8 cellular contexts compared by ENCODE assay signal in the genomic region with DNA sequence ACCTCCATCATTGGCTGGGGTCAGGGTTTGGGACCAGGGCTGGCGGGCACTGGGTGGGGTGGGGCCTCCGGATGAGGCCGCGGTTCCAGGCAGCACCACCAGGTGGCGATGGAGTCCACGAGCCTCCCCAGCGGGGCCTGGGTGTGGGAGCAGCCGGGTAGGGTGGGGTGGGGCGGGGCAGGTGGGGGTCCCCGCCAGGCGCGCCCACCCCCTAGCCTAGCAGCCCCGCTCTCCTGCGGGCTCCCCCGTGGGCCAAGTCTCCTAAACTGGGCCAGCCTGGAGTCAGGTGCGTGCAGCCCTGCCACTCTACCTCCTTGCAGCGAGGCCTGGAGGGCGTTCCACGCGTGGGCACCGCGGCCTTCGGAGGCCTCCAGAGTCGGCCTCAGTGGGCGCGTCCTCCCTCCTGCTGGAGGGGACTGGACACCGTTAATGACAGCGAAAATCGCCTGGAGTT.
DNase-seq lines count a peak whose midpoint lies in the region; ATAC-seq, FAIRE-seq and TF ChIP-seq lines count a peak whose summit lies in the region.

No MANE protein-coding gene starts in this region.

- no peaks in the 10 kb centered on the region for H3K9me3 Mint-ChIP-seq in activated naive CD8-positive, alpha-beta T cell treated with anti-CD3 and anti-CD28 coated beads, Interleukin-2, amount 10 ng/mL, durations not matched to agents 7 days and 5 days

- peaks cover 23% of the 10 kb centered on the region for H3K27me3 Mint-ChIP-seq in activated naive CD8-positive, alpha-beta T cell treated with anti-CD3 and anti-CD28 coated beads, Interleukin-2, amount 10 ng/mL, durations not matched to agents 7 days and 5 days

- intact Hi-C loops in left ventricle myocardium superior (cut with micrococcal nuclease): loop anchor here (10.0 kb wide), 1 partner anchor 1109 kb away; a partner anchor contains a TSS

- H3K27ac ChIP-seq in SU-DHL-6 (ENCODE audit: low read depth, low read length): no peak overlapping the region

- H3K36me3 ChIP-seq in SU-DHL-6 (ENCODE audit: low read length): no peaks in the 10 kb centered on the region

- peak; percentile 74 for ATAC-seq in activated naive CD8-positive, alpha-beta T cell treated with anti-CD3 and anti-CD28 coated beads, Interleukin-2, amount 10 ng/mL, durations not matched to agents 7 days and 5 days (ENCODE audit: low read depth)
- peak; percentile 92 for ATAC-seq in left ventricle myocardium superior
- no peak for ATAC-seq in GM21717 (IDR thresholded peaks at IDR 0.05; ENCODE audit: unreplicated experiment)

- POLR2A ChIA-PET in AG04449 (lab: Yijun Ruan, JAX): no interaction called here
- POLR2A ChIA-PET in activated naive CD8-positive, alpha-beta T cell treated with anti-CD3 and anti-CD28 coated beads, Interleukin-2, amount 10 ng/mL, durations not matched to agents 7 days and 5 days (lab: Charles Lee): no interaction called here

- TF ChIP-seq CTCF in AG04449 (IDR thresholded peaks at IDR 0.05; ENCODE audit: insufficient read depth, low read length, missing control alignments) (peak; percentile 91), SU-DHL-6 (IDR thresholded peaks at IDR 0.05; ENCODE audit: insufficient read depth, low read length, poor library complexity, severe bottlenecking) (peak; percentile 31)

- H3K4me3 ChIP-seq in AG04449 (ENCODE audit: low read depth, low read length) (no peak overlapping the region), SU-DHL-6 (ENCODE audit: insufficient read depth, low read length, poor library complexity, severe bottlenecking) (no peak overlapping the region)

- no peaks in the 10 kb centered on the region for H3K9me3 ChIP-seq in SU-DHL-6 (ENCODE audit: insufficient read depth, low read length)

- H3K9ac ChIP-seq in SU-DHL-6 (ENCODE audit: low read length): no peak overlapping the region

- H3K4me2 ChIP-seq in SU-DHL-6 (ENCODE audit: low read depth, low read length, poor library complexity, severe bottlenecking): no peak overlapping the region

- H3K27ac Mint-ChIP-seq in activated naive CD8-positive, alpha-beta T cell treated with anti-CD3 and anti-CD28 coated beads, Interleukin-2, amount 10 ng/mL, durations not matched to agents 7 days and 5 days: no peak overlapping the region

- DNase-seq in AG04449 (ENCODE audit: low read depth, low spot score): no peak
- peak; percentile 85 for DNase-seq in GM19239 (ENCODE audit: insufficient read length, low spot score)
- DNase-seq in activated naive CD8-positive, alpha-beta T cell treated with anti-CD3 and anti-CD28 coated beads, Interleukin-2, amount 10 ng/mL, durations not matched to agents 7 days and 5 days: peak; percentile 82
- peak; percentile 75 for DNase-seq in left ventricle myocardium superior
- peak; percentile 31 to 56 for DNase-seq in stimulated activated CD4-positive, alpha-beta T cell treated with anti-CD3 and anti-CD28 coated beads, Interleukin-12 subunit alpha, Interleukin-12 subunit beta, amount 100 ng/mL, for 24 hours (ENCODE audit: low read depth in 2 of 2)
- no peak for DNase-seq in mesenteric fat pad (ENCODE audit: low spot score)

- CTCF ChIA-PET in AG04449 (lab: Yijun Ruan, JAX): interaction anchor here (1.9 to 2.6 kb wide), 2 partner anchors 71 kb away, joined by 10 to 15 read pairs; no protein-coding TSS in a partner anchor

- H2AFZ ChIP-seq in SU-DHL-6 (ENCODE audit: low read depth, low read length, severe bottlenecking): no peak overlapping the region

- no peaks in the 10 kb centered on the region for H4K20me1 ChIP-seq in SU-DHL-6 (ENCODE audit: low read depth, low read length)

- H3K79me2 ChIP-seq in SU-DHL-6 (ENCODE audit: insufficient read depth, low read length): no peaks in the 10 kb centered on the region

- H3K4me1 Mint-ChIP-seq in activated naive CD8-positive, alpha-beta T cell treated with anti-CD3 and anti-CD28 coated beads, Interleukin-2, amount 10 ng/mL, durations not matched to agents 7 days and 5 days: no peaks in the 10 kb centered on the region

- H3K9me2 ChIP-seq in SU-DHL-6 (replicated peaks; ENCODE audit: insufficient read depth, low read length): no peaks in the 10 kb centered on the region

- H3K27me3 ChIP-seq in SU-DHL-6 (ENCODE audit: low read length): no peaks in the 10 kb centered on the region

- no peaks in the 10 kb centered on the region for H3K36me3 Mint-ChIP-seq in activated naive CD8-positive, alpha-beta T cell treated with anti-CD3 and anti-CD28 coated beads, Interleukin-2, amount 10 ng/mL, durations not matched to agents 7 days and 5 days

- H3F3A ChIP-seq in SU-DHL-6 (ENCODE audit: insufficient read depth): no peaks in the 10 kb centered on the region

- no peak for FAIRE-seq in GM19239 (lab: Jason Lieb, UNC)

- no peak overlapping the region for H3K4me3 Mint-ChIP-seq in activated naive CD8-positive, alpha-beta T cell treated with anti-CD3 and anti-CD28 coated beads, Interleukin-2, amount 10 ng/mL, durations not matched to agents 7 days and 5 days

Comparison
In these comparisons a context has a peak if more than half of its experiments do, and no peak if none do; other contexts are left out.
1. DNase-seq: peak in GM19239 (single experiment), activated naive CD8-positive, alpha-beta T cell treated with anti-CD3 and anti-CD28 coated beads, Interleukin-2, amount 10 ng/mL, durations not matched to agents 7 days and 5 days (single experiment), left ventricle myocardium superior (single experiment) and stimulated activated CD4-positive, alpha-beta T cell treated with anti-CD3 and anti-CD28 coated beads, Interleukin-12 subunit alpha, Interleukin-12 subunit beta, amount 100 ng/mL, for 24 hours (2 of 2); none in AG04449 (single experiment) and mesenteric fat pad (single experiment).